Comparison of ENCODE assay signal across 25 cellular contexts in the genomic region with DNA sequence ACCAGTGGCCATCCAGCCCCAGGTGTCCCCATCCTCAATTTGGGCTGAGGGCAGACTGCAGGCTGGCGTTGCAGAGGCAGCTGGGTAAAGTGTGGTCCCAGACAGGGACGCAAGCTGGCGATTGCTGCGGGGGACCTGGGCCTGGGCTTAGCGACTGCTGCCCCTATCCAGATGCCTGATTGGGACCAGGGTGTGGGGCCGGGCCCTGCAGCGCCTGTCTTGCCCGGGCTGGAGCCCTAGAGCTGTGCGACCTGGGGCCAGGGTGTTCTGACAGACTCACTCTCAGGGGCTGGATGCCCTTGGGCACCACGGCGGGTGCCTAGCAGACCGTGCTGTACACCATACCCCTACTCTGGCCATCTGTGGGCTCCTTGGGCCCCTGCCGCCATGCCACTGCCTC. TPM values are rescaled to one million over a fixed set of nuclear protein-coding genes. Genes with fewer than 3 reads are reported as not detected.
DNase-seq lines count a peak whose midpoint lies in the region; ATAC-seq and TF ChIP-seq lines count a peak whose summit lies in the region.
"Had no signal": no experiment of that assay in that cellular context is flagged by ENCODE, and none has a peak within 500 bp of the region (broad histone marks: within the 10 kb centered on the region; RNA-seq: fewer than 3 reads in every experiment).

No MANE protein-coding gene starts in this region.

- peaks cover 14% of the 10 kb centered on the region for H3K4me1 Mint-ChIP-seq in glutamatergic neuron (ENCODE audit: low read depth, unreplicated experiment)
- H3K4me1 Mint-ChIP-seq: activated naive CD4-positive, alpha-beta T cell treated with anti-CD3 and anti-CD28 coated beads, Interleukin-2, amount 50 U/mL, for 24 hours had no signal

- no peak overlapping the region for H3K18ac ChIP-seq in mesenchymal stem cell (ENCODE audit: low read depth in 1 of 2, low read length in 2 of 2)

- H3K9me3 ChIP-seq in mesenchymal stem cell (ENCODE audit: control insufficient read depth, low read length) (no peaks in the 10 kb centered on the region), suprapubic skin (no peaks in the 10 kb centered on the region)
- H3K9me3 ChIP-seq: BLaER1, HAP-1, left lung had no signal

- H3K4me3 Mint-ChIP-seq in glutamatergic neuron (ENCODE audit: unreplicated experiment), result no peak overlapping the region
- H3K4me3 Mint-ChIP-seq: activated CD4-positive, alpha-beta T cell treated with anti-CD3 and anti-CD28 coated beads, Interleukin-2, amount 10 ng/mL, durations not matched to agents 7 days and 5 days; activated naive CD4-positive, alpha-beta T cell treated with anti-CD3 and anti-CD28 coated beads, Interleukin-2, amount 50 U/mL, for 24 hours; activated T-helper 1 cell treated with anti-CD3 and anti-CD28 coated beads, Interleukin-12 subunit alpha, Interleukin-12 subunit beta, Interleukin-2, Interleukin-4 antibody, amounts not matched to agents 30 ng/mL and 10 ng/mL and 1 ng/mL, durations not matched to agents 14 hours and 24 hours and 36 hours; central memory CD8-positive, alpha-beta T cell; nephron; stimulated activated naive CD8-positive, alpha-beta T cell treated with anti-CD3 and anti-CD28 coated beads, Interleukin-15, Interleukin-2, amounts not matched to agents 100 ng/mL and 50 ng/mL, for 24 hours; T-helper 2 cell treated with Interferon-gamma antibody and Interleukin-4, amounts not matched to agents 5 μg/mL and 100 μg/mL, for 36 hours had no signal

- no peak overlapping the region for H3K9ac ChIP-seq in mesenchymal stem cell (ENCODE audit: low read length)
- H3K9ac ChIP-seq: BLaER1, parathyroid adenoma had no signal

- H3K36me3 ChIP-seq in GM06990 (ENCODE audit: control insufficient read depth, insufficient read depth, low read length) (no peaks in the 10 kb centered on the region), mesenchymal stem cell (ENCODE audit: control insufficient read depth in 1 of 2, insufficient read depth in 2 of 2, low read depth in 1 of 2, low read length in 2 of 2) (no peaks in the 10 kb centered on the region), suprapubic skin (no peaks in the 10 kb centered on the region)
- H3K36me3 ChIP-seq: BLaER1, HAP-1, left lung had no signal

- no peak overlapping the region for H3K4me2 ChIP-seq in mesenchymal stem cell (ENCODE audit: low read length, poor library complexity, severe bottlenecking)
- H3K4me2 ChIP-seq: hepatocyte had no signal

- peaks cover 5% of the 10 kb centered on the region for H3K79me1 ChIP-seq in mesenchymal stem cell (replicated peaks; ENCODE audit: low read length, poor library complexity, severe bottlenecking)

- TF ChIP-seq POLR2A in suprapubic skin (IDR thresholded peaks at IDR 0.05), result no peak

- no peak overlapping the region for H2BK5ac ChIP-seq in mesenchymal stem cell (ENCODE audit: low read depth, low read length, poor library complexity, severe bottlenecking)

- peak overlapping the region in 1 of 2 experiments; percentile 58 for H3K14ac ChIP-seq in mesenchymal stem cell (ENCODE audit: low read length in 2 of 2)

- H2BK15ac ChIP-seq in mesenchymal stem cell (ENCODE audit: low read depth, poor library complexity, severe bottlenecking), result no peak overlapping the region

- TF ChIP-seq CTCF in GM06990 (IDR thresholded peaks at IDR 0.05; ENCODE audit: insufficient read depth, low read length, poor library complexity, severe bottlenecking), result no peak
- TF ChIP-seq CTCF in coronary artery (IDR thresholded peaks at IDR 0.05), result no peak
- no peak for TF ChIP-seq CTCF in suprapubic skin (IDR thresholded peaks at IDR 0.05)
- TF ChIP-seq CTCF in glutamatergic neuron (IDR thresholded peaks at IDR 0.05; ENCODE audit: partially characterized antibody, unreplicated experiment), result no peak

- peak overlapping the region; percentile 75 for H2AK5ac ChIP-seq in mesenchymal stem cell (ENCODE audit: low read length, severe bottlenecking)

- H2AFZ ChIP-seq in mesenchymal stem cell (ENCODE audit: low read depth, low read length), result no peak overlapping the region
- H2AFZ ChIP-seq: hepatocyte, parathyroid adenoma had no signal

- 95% methylated on average over 13 of the region's 13 CpGs for WGBS in mesenchymal stem cell
- WGBS in suprapubic skin, result 74% methylated on average over 8 of the region's 13 CpGs

- H4K8ac ChIP-seq in mesenchymal stem cell (ENCODE audit: low read length), result no peak overlapping the region

- H3K27ac ChIP-seq in coronary artery (peak overlapping the region; percentile 94 to 99), mesenchymal stem cell (ENCODE audit: low read length, poor library complexity, severe bottlenecking) (no peak overlapping the region), suprapubic skin (peak overlapping the region; percentile 89)
- H3K27ac ChIP-seq: BLaER1, hepatocyte, left lung, parathyroid adenoma had no signal

- no peak overlapping the region for H3K4ac ChIP-seq in mesenchymal stem cell (ENCODE audit: low read depth in 1 of 2, low read length in 2 of 2)

- peaks cover 76% of the 10 kb centered on the region for H3K4me1 ChIP-seq in mesenchymal stem cell (ENCODE audit: control insufficient read depth, insufficient read depth, low read depth, low read length)
- peaks cover 90% of the 10 kb centered on the region for H3K4me1 ChIP-seq in suprapubic skin

- no peak overlapping the region for H2BK120ac ChIP-seq in mesenchymal stem cell (ENCODE audit: low read depth, low read length)

- H3K27me3 Mint-ChIP-seq in glutamatergic neuron (ENCODE audit: unreplicated experiment), result peaks cover 2% of the 10 kb centered on the region
- H3K27me3 Mint-ChIP-seq: activated CD4-positive, alpha-beta T cell treated with anti-CD3 and anti-CD28 coated beads, Interleukin-2, amount 10 ng/mL, durations not matched to agents 7 days and 5 days; activated naive CD4-positive, alpha-beta T cell treated with anti-CD3 and anti-CD28 coated beads, Interleukin-2, amount 50 U/mL, for 24 hours; central memory CD8-positive, alpha-beta T cell; stimulated activated naive CD8-positive, alpha-beta T cell treated with anti-CD3 and anti-CD28 coated beads, Interleukin-15, Interleukin-2, amounts not matched to agents 100 ng/mL and 50 ng/mL, for 24 hours had no signal

- H3K23ac ChIP-seq in mesenchymal stem cell (ENCODE audit: low read length in 2 of 2), result peak overlapping the region in 1 of 2 experiments; percentile 2

- ATAC-seq in activated CD4-positive, CD25-positive, alpha-beta regulatory T cell treated with anti-CD3 and anti-CD28 coated beads, Interleukin-2, amount 50 U/mL, for 24 hours, result no peak
- no peak for ATAC-seq in GM21381 (IDR thresholded peaks at IDR 0.05; ENCODE audit: unreplicated experiment)
- ATAC-seq: GM12878, left lung had no signal

- H2BK12ac ChIP-seq in mesenchymal stem cell (ENCODE audit: low read length in 2 of 2), result peak overlapping the region in 1 of 2 experiments; percentile 64

- H3K27ac Mint-ChIP-seq in glutamatergic neuron (ENCODE audit: unreplicated experiment), result no peak overlapping the region
- H3K27ac Mint-ChIP-seq: activated CD4-positive, alpha-beta T cell treated with anti-CD3 and anti-CD28 coated beads, Interleukin-2, amount 10 ng/mL, durations not matched to agents 7 days and 5 days; activated naive CD4-positive, alpha-beta T cell treated with anti-CD3 and anti-CD28 coated beads, Interleukin-2, amount 50 U/mL, for 24 hours; activated T-helper 1 cell treated with anti-CD3 and anti-CD28 coated beads, Interleukin-12 subunit alpha, Interleukin-12 subunit beta, Interleukin-2, Interleukin-4 antibody, amounts not matched to agents 30 ng/mL and 10 ng/mL and 1 ng/mL, durations not matched to agents 14 hours and 24 hours and 36 hours; stimulated activated naive CD8-positive, alpha-beta T cell treated with anti-CD3 and anti-CD28 coated beads, Interleukin-15, Interleukin-2, amounts not matched to agents 100 ng/mL and 50 ng/mL, for 24 hours; T-helper 2 cell treated with Interferon-gamma antibody and Interleukin-4, amounts not matched to agents 5 μg/mL and 100 μg/mL, for 36 hours had no signal

- TF ChIP-seq EP300 in suprapubic skin (IDR thresholded peaks at IDR 0.05), result no peak

- DNase-seq in GM06990 (ENCODE audit: extremely low read depth, insufficient read length) (peak; percentile 9), coronary artery (ENCODE audit: low spot score) (peak; percentile 75), mesenchymal stem cell (no peak), suprapubic skin (ENCODE audit: low spot score in 2 of 2) (peak in 1 of 2 donors; percentile 64), glutamatergic neuron (no peak)
- DNase-seq in activated CD4-positive, CD25-positive, alpha-beta regulatory T cell (lab: John Stamatoyannopoulos, UW), result no peak
- DNase-seq: activated CD4-positive, alpha-beta T cell treated with anti-CD3 and anti-CD28 coated beads, Interleukin-2, amount 10 ng/mL, durations not matched to agents 7 days and 5 days; NCI-H1092; NCI-H2029; NCI-H2227 treated with DMSO at 0.1 percent for 48 hours; NCI-H774 had no signal

- no peaks in the 10 kb centered on the region for H3K9me3 Mint-ChIP-seq in glutamatergic neuron (ENCODE audit: unreplicated experiment)
- H3K9me3 Mint-ChIP-seq: activated CD4-positive, alpha-beta T cell treated with anti-CD3 and anti-CD28 coated beads, Interleukin-2, amount 10 ng/mL, durations not matched to agents 7 days and 5 days; activated naive CD4-positive, alpha-beta T cell treated with anti-CD3 and anti-CD28 coated beads, Interleukin-2, amount 50 U/mL, for 24 hours; activated T-helper 1 cell treated with anti-CD3 and anti-CD28 coated beads, Interleukin-12 subunit alpha, Interleukin-12 subunit beta, Interleukin-2, Interleukin-4 antibody, amounts not matched to agents 30 ng/mL and 10 ng/mL and 1 ng/mL, durations not matched to agents 14 hours and 24 hours and 36 hours; central memory CD8-positive, alpha-beta T cell; nephron; stimulated activated naive CD8-positive, alpha-beta T cell treated with anti-CD3 and anti-CD28 coated beads, Interleukin-15, Interleukin-2, amounts not matched to agents 100 ng/mL and 50 ng/mL, for 24 hours; T-helper 2 cell treated with Interferon-gamma antibody and Interleukin-4, amounts not matched to agents 5 μg/mL and 100 μg/mL, for 36 hours had no signal

- H3K4me3 ChIP-seq in GM06990 (replicated peaks; ENCODE audit: low read depth, low read length), result no peak overlapping the region
- no peak overlapping the region for H3K4me3 ChIP-seq in coronary artery
- no peak overlapping the region for H3K4me3 ChIP-seq in mesenchymal stem cell (ENCODE audit: insufficient read depth in 1 of 2, low read depth in 1 of 2, low read length in 2 of 2)
- H3K4me3 ChIP-seq in suprapubic skin, result no peak overlapping the region
- H3K4me3 ChIP-seq: BLaER1, GM12878, HAP-1, hepatocyte, left lung had no signal

- H3K27me3 ChIP-seq in GM06990 (replicated peaks; ENCODE audit: control insufficient read depth, insufficient read depth, low read length) (no peaks in the 10 kb centered on the region; the same call in 1 of the 2 replicates), mesenchymal stem cell (ENCODE audit: control insufficient read depth in 1 of 2, insufficient read depth in 1 of 2, low read length in 2 of 2) (no peaks in the 10 kb centered on the region), suprapubic skin (no peaks in the 10 kb centered on the region)
- H3K27me3 ChIP-seq: BLaER1, hepatocyte, left lung had no signal

- H4K91ac ChIP-seq in mesenchymal stem cell (ENCODE audit: low read length), result peak overlapping the region; percentile 41

- no peaks in the 10 kb centered on the region for H3K36me3 Mint-ChIP-seq in glutamatergic neuron (ENCODE audit: unreplicated experiment)
- H3K36me3 Mint-ChIP-seq: activated naive CD4-positive, alpha-beta T cell treated with anti-CD3 and anti-CD28 coated beads, Interleukin-2, amount 50 U/mL, for 24 hours had no signal

RNA-seq across cellular contexts. Expression of gene FAAP20, which starts 16.2 kb away (rescaled TPM):
- 84.5 TPM for polyA plus RNA-seq in mesenchymal stem cell (2013, experiment 1 of 2)
- 86.1 TPM for polyA plus RNA-seq in mesenchymal stem cell (2013, experiment 2 of 2)
- total RNA-seq in suprapubic skin (10 to 100 TPM; 18.6 to 47.3 (median 24.9) TPM), glutamatergic neuron (ENCODE audit: unreplicated experiment) (111 TPM)

RNA-seq across cellular contexts. Expression of gene SKI, which starts 17.3 kb away (rescaled TPM):
- 43.3 TPM for polyA plus RNA-seq in mesenchymal stem cell (2013, experiment 1 of 2)
- 44.2 TPM for polyA plus RNA-seq in mesenchymal stem cell (2013, experiment 2 of 2)
- 10 to 100 TPM; 51.8 to 91.2 (median 68.1) TPM for total RNA-seq in suprapubic skin
- total RNA-seq in glutamatergic neuron (ENCODE audit: unreplicated experiment), result 143 TPM

Comparison
In these comparisons a context has a peak if more than half of its experiments do, and no peak if none do; other contexts are left out.
1. DNase-seq: peak in GM06990 (single experiment) and coronary artery (single experiment); none in mesenchymal stem cell (single experiment), glutamatergic neuron (single experiment) and activated CD4-positive, CD25-positive, alpha-beta regulatory T cell (0 of 4).